In genomic region chr11:118527109-118527508, GRCh38 we compare ENCODE assay signal across 1 cellular context.
TF ChIP-seq lines count a peak whose summit lies in the region.

Gene TTC36 (plus strand): TSS chr11:118527474. CDS start chr11:118527495, 21 bp downstream.

TF ChIP-seq in HepG2, 621 proteins besides CTCF, POLR2A, EP300 and RAD21:
- TF ChIP-seq, protein P1, sequence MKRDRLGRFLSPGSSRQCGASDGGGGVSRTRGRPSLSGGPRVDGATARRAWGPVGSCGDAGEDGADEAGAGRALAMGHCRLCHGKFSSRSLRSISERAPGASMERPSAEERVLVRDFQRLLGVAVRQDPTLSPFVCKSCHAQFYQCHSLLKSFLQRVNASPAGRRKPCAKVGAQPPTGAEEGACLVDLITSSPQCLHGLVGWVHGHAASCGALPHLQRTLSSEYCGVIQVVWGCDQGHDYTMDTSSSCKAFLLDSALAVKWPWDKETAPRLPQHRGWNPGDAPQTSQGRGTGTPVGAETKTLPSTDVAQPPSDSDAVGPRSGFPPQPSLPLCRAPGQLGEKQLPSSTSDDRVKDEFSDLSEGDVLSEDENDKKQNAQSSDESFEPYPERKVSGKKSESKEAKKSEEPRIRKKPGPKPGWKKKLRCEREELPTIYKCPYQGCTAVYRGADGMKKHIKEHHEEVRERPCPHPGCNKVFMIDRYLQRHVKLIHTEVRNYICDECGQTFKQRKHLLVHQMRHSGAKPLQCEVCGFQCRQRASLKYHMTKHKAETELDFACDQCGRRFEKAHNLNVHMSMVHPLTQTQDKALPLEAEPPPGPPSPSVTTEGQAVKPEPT (CRISPR knock-in tag; IDR thresholded peaks at IDR 0.05; ENCODE audit: low read depth), result peak; percentile 84; the same call in 1 of the 2 replicates
- TF ChIP-seq CCDC6 (CRISPR knock-in tag; IDR thresholded peaks at IDR 0.05) (no peak), RFX5 (IDR thresholded peaks at IDR 0.05; ENCODE audit: low read depth, low read length) (no peak), SSRP1 (CRISPR knock-in tag; IDR thresholded peaks at IDR 0.05) (0 out of 2 replicates have a peak, but pooled peaks have one; percentile 27), RBM22 (optimal IDR thresholded peaks at IDR 0.05; ENCODE audit: low read length) (peak; percentile 19)
